ENCODE assay signal across 1 cellular context in genomic region chr17:17921192-17922082, GRCh38.
A peak's percentile ranks its signal among the peaks of the same experiment; 100 is the strongest.
TF ChIP-seq lines count a peak whose summit lies in the region.

No MANE protein-coding gene starts in this region.

TF ChIP-seq in HEK293, 187 proteins besides CTCF, POLR2A, EP300 and RAD21 (continued from another document and continues in another):
- TF ChIP-seq IKZF3 (tag by site-specific recombination; IDR thresholded peaks at IDR 0.05) (no peak), ZNF121 (tag by site-specific recombination; IDR thresholded peaks at IDR 0.05) (no peak), ZNF133 (tag by site-specific recombination; IDR thresholded peaks at IDR 0.05) (no peak), ZNF660 (tag by site-specific recombination; IDR thresholded peaks at IDR 0.05) (no peak), ZSCAN16 (tag by site-specific recombination; IDR thresholded peaks at IDR 0.05) (no peak), ZNF19 (tag by site-specific recombination; IDR thresholded peaks at IDR 0.05; ENCODE audit: low read depth) (no peak), ZFP69B (tag by site-specific recombination; IDR thresholded peaks at IDR 0.05) (no peak), ZNF704 (tag by site-specific recombination; IDR thresholded peaks at IDR 0.05) (no peak), GLI4 (tag by site-specific recombination; IDR thresholded peaks at IDR 0.05) (no peak), ZNF266 (tag by site-specific recombination; IDR thresholded peaks at IDR 0.05; ENCODE audit: low read depth) (no peak), ZNF138 (tag by site-specific recombination; IDR thresholded peaks at IDR 0.05; ENCODE audit: borderline replicate concordance) (no peak), ZNF362 (tag by site-specific recombination; IDR thresholded peaks at IDR 0.05) (no peak), EGR2 (tag by site-specific recombination; IDR thresholded peaks at IDR 0.05; ENCODE audit: low read depth) (peak; percentile 44), PRDM2 (tag by site-specific recombination; IDR thresholded peaks at IDR 0.05; ENCODE audit: borderline replicate concordance) (no peak), ZNF645 (tag by site-specific recombination; IDR thresholded peaks at IDR 0.05) (no peak), ZNF776 (tag by site-specific recombination; IDR thresholded peaks at IDR 0.05; ENCODE audit: borderline replicate concordance) (no peak), ZFHX2 (tag by site-specific recombination; conservative IDR thresholded peaks at IDR 0.05) (peak; percentile 53; the same call in 1 of the 2 replicates), OVOL3 (tag by site-specific recombination; IDR thresholded peaks at IDR 0.05) (no peak), ZNF280C (tag by site-specific recombination; IDR thresholded peaks at IDR 0.05) (no peak), ZNF488 (tag by site-specific recombination; IDR thresholded peaks at IDR 0.05) (no peak), BCL6B (tag by site-specific recombination; IDR thresholded peaks at IDR 0.05) (no peak), ZNF391 (tag by site-specific recombination; IDR thresholded peaks at IDR 0.05; ENCODE audit: borderline replicate concordance, low read depth) (no peak), ZNF23 (tag by site-specific recombination; IDR thresholded peaks at IDR 0.05; ENCODE audit: borderline replicate concordance) (no peak), ZNF830 (tag by site-specific recombination; IDR thresholded peaks at IDR 0.05; ENCODE audit: low read depth) (no peak), HOXD13 (CRISPR knock-in tag; IDR thresholded peaks at IDR 0.05; ENCODE audit: borderline replicate concordance) (no peak), ZNF629 (tag by site-specific recombination; IDR thresholded peaks at IDR 0.05) (0 out of 2 replicates have a peak, but pooled peaks have one; percentile 57), ZNF561 (tag by site-specific recombination; IDR thresholded peaks at IDR 0.05; ENCODE audit: borderline replicate concordance) (no peak), ZNF350 (tag by site-specific recombination; IDR thresholded peaks at IDR 0.05) (no peak), ZNF155 (tag by site-specific recombination; IDR thresholded peaks at IDR 0.05) (no peak), ZNF211 (tag by site-specific recombination; IDR thresholded peaks at IDR 0.05; ENCODE audit: low read depth) (no peak), ZNF837 (tag by site-specific recombination; IDR thresholded peaks at IDR 0.05) (no peak), HOXC10 (CRISPR knock-in tag; IDR thresholded peaks at IDR 0.05) (no peak), PRDM10 (tag by site-specific recombination; IDR thresholded peaks at IDR 0.05) (peak; percentile 38), ZSCAN18 (tag by site-specific recombination; IDR thresholded peaks at IDR 0.05) (no peak), ZNF16 (tag by site-specific recombination; IDR thresholded peaks at IDR 0.05; ENCODE audit: low read depth) (no peak), ZNF426 (tag by site-specific recombination; IDR thresholded peaks at IDR 0.05) (no peak), ZNF513 (tag by site-specific recombination; IDR thresholded peaks at IDR 0.05) (no peak), ZNF549 (tag by site-specific recombination; IDR thresholded peaks at IDR 0.05) (no peak)
